In the genomic region with DNA sequence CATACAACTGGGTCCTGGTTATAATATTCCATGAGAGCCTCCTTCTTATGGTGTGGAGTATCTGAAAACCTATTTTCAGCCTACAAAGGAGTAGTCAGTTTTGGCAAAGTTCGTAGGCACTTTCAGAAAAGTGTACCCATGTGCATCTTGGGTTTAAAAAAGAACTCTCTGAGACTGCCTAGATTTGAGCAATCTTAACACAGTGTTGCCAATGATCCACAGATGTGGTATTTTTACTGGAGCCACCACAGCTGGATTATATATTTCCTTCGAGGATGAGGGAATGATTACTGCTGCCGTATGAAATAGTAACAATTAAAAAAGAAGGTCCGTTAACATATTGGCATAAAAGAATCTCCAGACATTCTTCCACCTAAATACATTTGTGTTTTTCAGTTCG, we compare ENCODE assay signal across 11 cellular contexts. TPM values are rescaled to one million over a fixed set of nuclear protein-coding genes. Genes with fewer than 3 reads are reported as not detected.
DNase-seq lines count a peak whose midpoint lies in the region; ATAC-seq and TF ChIP-seq lines count a peak whose summit lies in the region.
"Had no signal": no experiment of that assay in that cellular context is flagged by ENCODE, and none has a peak within 500 bp of the region (broad histone marks: within the 10 kb centered on the region; RNA-seq: fewer than 3 reads in every experiment).

No MANE protein-coding gene starts in this region.

- H3K27ac ChIP-seq in RWPE2 (ENCODE audit: poor library complexity, severe bottlenecking) (no peak overlapping the region), fibroblast of lung (ENCODE audit: insufficient read depth, low read length) (peak overlapping the region; percentile 79), uterus (peak overlapping the region; percentile 58)

- H3K4me3 ChIP-seq in RWPE2 (ENCODE audit: severe bottlenecking) (peak overlapping the region; percentile 81), fibroblast of lung (replicated peaks in 1 of 4; ENCODE audit: control extremely low read depth in 1 of 4, insufficient read depth in 1 of 4, low read depth in 3 of 4, low read length in 4 of 4) (peak overlapping the region; percentile 72 to 93 (median 90)), uterus (peak overlapping the region; percentile 44)

- H3K27ac Mint-ChIP-seq in mesothelial cell of epicardium, result peak overlapping the region; percentile 91
- H3K27ac Mint-ChIP-seq: activated B cell treated with CpG ODN at 0.5 μM for 24 hours; activated naive CD8-positive, alpha-beta T cell had no signal

- no peak for TF ChIP-seq CTCF in RWPE2 (IDR thresholded peaks at IDR 0.05; ENCODE audit: poor library complexity, severe bottlenecking)
- no peak for TF ChIP-seq CTCF in fibroblast of lung (conservative IDR thresholded peaks at IDR 0.05 in 1 of 2, IDR thresholded peaks at IDR 0.05 in 1 of 2; ENCODE audit: low read depth in 1 of 2, low read length in 2 of 2)
- no peak for TF ChIP-seq CTCF in mesothelial cell of epicardium (IDR thresholded peaks at IDR 0.05; ENCODE audit: unreplicated experiment)
- TF ChIP-seq CTCF in uterus (IDR thresholded peaks at IDR 0.05), result no peak

- H4K20me1 ChIP-seq in fibroblast of lung (ENCODE audit: control insufficient read depth, extremely low read depth, insufficient read depth, low read length), result no peaks in the 10 kb centered on the region

- no peak for ATAC-seq in RWPE2 (ENCODE audit: low read depth)
- ATAC-seq in GM18858 (IDR thresholded peaks at IDR 0.05; ENCODE audit: unreplicated experiment), result no peak

- H3K27me3 Mint-ChIP-seq in mesothelial cell of epicardium (ENCODE audit: low read depth), result no peaks in the 10 kb centered on the region

- TF ChIP-seq POLR2A in uterus (IDR thresholded peaks at IDR 0.05), result no peak

- peaks cover 20% of the 10 kb centered on the region for H3K4me1 Mint-ChIP-seq in mesothelial cell of epicardium
- H3K4me1 Mint-ChIP-seq: activated B cell treated with CpG ODN at 0.5 μM for 24 hours had no signal

- H2AFZ ChIP-seq in fibroblast of lung (ENCODE audit: low read length), result peak overlapping the region; percentile 71

- H3K4me1 ChIP-seq in RWPE2 (ENCODE audit: insufficient read depth, poor library complexity, severe bottlenecking), result no peaks in the 10 kb centered on the region
- peaks cover 2% of the 10 kb centered on the region for H3K4me1 ChIP-seq in fibroblast of lung (ENCODE audit: control insufficient read depth, extremely low read depth, insufficient read depth, low read length)
- no peaks in the 10 kb centered on the region for H3K4me1 ChIP-seq in uterus

- DNase-seq in RWPE2 (ENCODE audit: low spot score) (no peak), fibroblast of lung (ENCODE audit: low read depth in 2 of 2) (peak in 1 of 2 donors; percentile 54), mesothelial cell of epicardium (ENCODE audit: low spot score in 2 of 2, unreplicated experiment in 2 of 2) (no peak), uterus (no peak), SW 1271 (lab: John Stamatoyannopoulos, UW) (no peak), AG08396 (ENCODE audit: low spot score) (no peak)
- DNase-seq: activated B cell treated with CpG ODN at 0.5 μM for 24 hours; GDM1; NK-92 treated with Interleukin-12 subunit alpha and Interleukin-12 subunit beta, amount 100 ng/mL, for 24 hours had no signal

- H3K4me3 Mint-ChIP-seq in mesothelial cell of epicardium, result peak overlapping the region; percentile 94
- H3K4me3 Mint-ChIP-seq: activated B cell treated with CpG ODN at 0.5 μM for 24 hours; activated naive CD8-positive, alpha-beta T cell had no signal

- intact Hi-C loops in uterus (cut with DNase I; ENCODE audit: low total_unique reads), result no loop called here

- peaks cover 4% of the 10 kb centered on the region for H3K9me3 Mint-ChIP-seq in mesothelial cell of epicardium
- H3K9me3 Mint-ChIP-seq: activated B cell treated with CpG ODN at 0.5 μM for 24 hours had no signal

- peak overlapping the region; percentile 69 for H3K9ac ChIP-seq in fibroblast of lung (ENCODE audit: insufficient read depth, low read length)

- H3K27me3 ChIP-seq in RWPE2 (ENCODE audit: insufficient read depth, poor library complexity, severe bottlenecking), result no peaks in the 10 kb centered on the region
- no peaks in the 10 kb centered on the region for H3K27me3 ChIP-seq in fibroblast of lung (ENCODE audit: control insufficient read depth, insufficient read depth, low read length)
- no peaks in the 10 kb centered on the region for H3K27me3 ChIP-seq in uterus

- no peaks in the 10 kb centered on the region for H3K36me3 Mint-ChIP-seq in mesothelial cell of epicardium
- H3K36me3 Mint-ChIP-seq: activated naive CD8-positive, alpha-beta T cell had no signal

- peak overlapping the region; percentile 77 for H3K4me2 ChIP-seq in fibroblast of lung (ENCODE audit: extremely low read depth, insufficient read depth, low read length)

- peaks cover 19% of the 10 kb centered on the region for H3K79me2 ChIP-seq in fibroblast of lung (ENCODE audit: control insufficient read depth, insufficient read depth, low read length)

- H3K36me3 ChIP-seq in RWPE2 (ENCODE audit: low read depth) (no peaks in the 10 kb centered on the region), fibroblast of lung (ENCODE audit: control insufficient read depth, insufficient read depth, low read length) (no peaks in the 10 kb centered on the region), uterus (no peaks in the 10 kb centered on the region)

- H3K9me3 ChIP-seq in RWPE2 (ENCODE audit: severe bottlenecking) (no peaks in the 10 kb centered on the region), fibroblast of lung (ENCODE audit: control insufficient read depth, insufficient read depth, low read depth, low read length) (no peaks in the 10 kb centered on the region), uterus (no peaks in the 10 kb centered on the region)

RNA-seq across cellular contexts. Expression of gene PALM2AKAP2, which starts 1.1 kb away (rescaled TPM):
- total RNA-seq in fibroblast of lung (6.9 and 9.9 TPM in 2 replicates), mesothelial cell of epicardium (39.7 to 45.1 TPM (median 43.6 TPM) in 3 replicates), uterus (10 to 100 TPM in 3 of 4 donors, 1 to 10 TPM in 1; 2.1 to 49.5 (median 26.3) TPM)
- 3.7 and 7.7 TPM in 2 replicates for polyA plus RNA-seq in fibroblast of lung
- polyA plus RNA-seq in fibroblast of lung (2012), result 3.6 and 11.1 TPM in 2 replicates
- 2.0 and 11.2 TPM in 2 replicates for polyA minus RNA-seq in fibroblast of lung (ENCODE audit: low replicate concordance)
- total RNA-seq: activated B cell treated with CpG ODN at 0.5 μM for 24 hours had no signal
